Comparison of ENCODE assay signal across 20 cellular contexts in genomic region chr7:95688931-95689453, GRCh38.
DNase-seq lines count a peak whose midpoint lies in the region; ATAC-seq and TF ChIP-seq lines count a peak whose summit lies in the region.
"Had no signal": no experiment of that assay in that cellular context is flagged by ENCODE, and none has a peak within 500 bp of the region (broad histone marks: within the 10 kb centered on the region; RNA-seq: fewer than 3 reads in every experiment).

No MANE protein-coding gene starts in this region.

- no peak overlapping the region for H2AK5ac ChIP-seq in neuronal stem cell (ENCODE audit: low read depth, low read length)

- intact Hi-C loops in PC-3 (cut with micrococcal nuclease), result loop anchor here (2.0 to 5.0 kb wide), 2 partner anchors 1242 to 1400 kb away; no protein-coding TSS in a partner anchor

- POLR2A ChIA-PET in PC-3 (lab: Charles Lee; ENCODE audit: unreplicated experiment), result no interaction called here
- POLR2A ChIA-PET in naive thymus-derived CD8-positive, alpha-beta T cell (lab: Charles Lee), result no interaction called here

- H2BK5ac ChIP-seq in neuronal stem cell (ENCODE audit: low read length), result no peak overlapping the region

- no peak overlapping the region for H3K27ac ChIP-seq in GM23248
- no peak overlapping the region for H3K27ac ChIP-seq in PC-3 (ENCODE audit: low read length)
- H3K27ac ChIP-seq in neuronal stem cell (replicated peaks; ENCODE audit: low read length), result no peak overlapping the region
- H3K27ac ChIP-seq: neutrophil had no signal

- H2BK120ac ChIP-seq in neuronal stem cell (ENCODE audit: low read depth, low read length), result no peak overlapping the region

- H3F3A ChIP-seq in GM23248 (ENCODE audit: insufficient read depth) (no peaks in the 10 kb centered on the region), PC-3 (ENCODE audit: low read length, unreplicated experiment) (no peaks in the 10 kb centered on the region)

- H3K14ac ChIP-seq in neuronal stem cell (ENCODE audit: low read length), result no peak overlapping the region

- no peaks in the 10 kb centered on the region for H3K79me1 ChIP-seq in neuronal stem cell (ENCODE audit: low read depth, low read length)

- no peak overlapping the region for H3K4me3 Mint-ChIP-seq in naive thymus-derived CD8-positive, alpha-beta T cell
- H3K4me3 Mint-ChIP-seq: activated CD4-positive, alpha-beta T cell treated with anti-CD3 and anti-CD28 coated beads, Interleukin-2, amount 10 ng/mL, durations not matched to agents 24 days and 14 days; activated naive CD8-positive, alpha-beta T cell treated with anti-CD3 and anti-CD28 coated beads, Interleukin-2, amount 50 U/mL, for 24 hours; activated T-cell treated with anti-CD3 and anti-CD28 coated beads, Interleukin-2, amount 50 U/mL, for 24 hours; dendritic cell treated with granulocyte-macrophage colony-stimulating factor and Interleukin-4, amounts not matched to agents 40 ng/mL and 50 ng/mL, for 4 days; T-helper 2 cell treated with Interferon-gamma antibody and Interleukin-4, amounts not matched to agents 5 μg/mL and 100 μg/mL, for 36 hours had no signal

- no peaks in the 10 kb centered on the region for H3K9me2 ChIP-seq in GM23248 (ENCODE audit: insufficient read depth)
- H3K9me2 ChIP-seq in PC-3 (replicated peaks; ENCODE audit: low read length), result no peaks in the 10 kb centered on the region

- H3K4me1 Mint-ChIP-seq in naive thymus-derived CD8-positive, alpha-beta T cell, result peaks cover 0 to 5% (median 1%) of the 10 kb centered on the region in 4 donors
- H3K4me1 Mint-ChIP-seq: activated naive CD8-positive, alpha-beta T cell treated with anti-CD3 and anti-CD28 coated beads, Interleukin-2, amount 50 U/mL, for 24 hours had no signal

- no peak overlapping the region for H4K91ac ChIP-seq in neuronal stem cell (ENCODE audit: low read depth, low read length, poor library complexity)

- H3K9ac ChIP-seq in GM23248, result no peak overlapping the region
- no peak overlapping the region for H3K9ac ChIP-seq in PC-3 (ENCODE audit: low read length)
- no peak overlapping the region for H3K9ac ChIP-seq in neuronal stem cell (ENCODE audit: low read depth, low read length, poor library complexity)

- DNase-seq in GM23248 (peak; percentile 47), PC-3 (peak; percentile 52), dermis blood vessel endothelial cell (peak; percentile 32), neuronal stem cell (ENCODE audit: low spot score) (no peak), HK-2 (ENCODE audit: unreplicated experiment) (no peak)
- no peak for DNase-seq in naive thymus-derived CD8-positive, alpha-beta T cell
- DNase-seq in activated effector memory CD4-positive, alpha-beta T cell treated with anti-CD3 and anti-CD28 coated beads, Interleukin-2, amount 50 U/mL, for 16 hours, result no peak
- DNase-seq: activated CD4-positive, alpha-beta T cell treated with anti-CD3 and anti-CD28 coated beads, Interleukin-2, amount 10 ng/mL, durations not matched to agents 24 days and 14 days; activated naive CD8-positive, alpha-beta T cell treated with anti-CD3 and anti-CD28 coated beads, Interleukin-2, amount 50 U/mL, for 24 hours; activated T-cell treated with anti-CD3 and anti-CD28 coated beads, Interleukin-2, amount 50 U/mL, for 24 hours; BE2C; H7; KG1; NCI-H1694 treated with DMSO at 0.1 percent for 48 hours; NCI-H524; small intestine had no signal

- H4K8ac ChIP-seq in neuronal stem cell (ENCODE audit: low read depth, low read length), result no peak overlapping the region

- H3K4me1 ChIP-seq in GM23248 (ENCODE audit: insufficient read depth), result no peaks in the 10 kb centered on the region
- H3K4me1 ChIP-seq in PC-3 (ENCODE audit: insufficient read depth, low read length), result peaks cover 17% of the 10 kb centered on the region
- H3K4me1 ChIP-seq in neuronal stem cell (ENCODE audit: control insufficient read depth in 2 of 2, insufficient read depth in 1 of 2, low read depth in 1 of 2, low read length in 2 of 2), result peaks cover 3 to 11% of the 10 kb centered on the region in 2 donors

- H3K36me3 ChIP-seq in GM23248 (ENCODE audit: low read depth), result no peaks in the 10 kb centered on the region
- H3K36me3 ChIP-seq in PC-3 (ENCODE audit: low read depth, low read length), result no peaks in the 10 kb centered on the region
- H3K36me3 ChIP-seq in neuronal stem cell (replicated peaks in 1 of 2; ENCODE audit: control insufficient read depth in 2 of 2, insufficient read depth in 2 of 2, low read length in 2 of 2), result no peaks in the 10 kb centered on the region
- H3K36me3 ChIP-seq: BE2C, neutrophil had no signal

- H2AFZ ChIP-seq in GM23248, result no peak overlapping the region
- no peak overlapping the region for H2AFZ ChIP-seq in PC-3 (ENCODE audit: low read length)
- H2AFZ ChIP-seq in neuronal stem cell (ENCODE audit: low read length), result peak overlapping the region; percentile 74

- H3K36me3 Mint-ChIP-seq in naive thymus-derived CD8-positive, alpha-beta T cell, result no peaks in the 10 kb centered on the region

- H3K4me3 ChIP-seq in GM23248, result no peak overlapping the region
- H3K4me3 ChIP-seq in PC-3 (ENCODE audit: low read length), result no peak overlapping the region
- no peak overlapping the region for H3K4me3 ChIP-seq in neuronal stem cell (ENCODE audit: low read length in 2 of 2)

- no peak overlapping the region for H3K23ac ChIP-seq in neuronal stem cell (ENCODE audit: low read depth, low read length, poor library complexity)

- no peak overlapping the region for H3K4me2 ChIP-seq in GM23248 (ENCODE audit: unreplicated experiment)
- no peak overlapping the region for H3K4me2 ChIP-seq in PC-3 (ENCODE audit: low read length)
- H3K4me2 ChIP-seq in neuronal stem cell (ENCODE audit: insufficient read depth, low read length, poor library complexity, severe bottlenecking), result no peak overlapping the region

- no peak overlapping the region for H2BK12ac ChIP-seq in neuronal stem cell (ENCODE audit: low read length)

- TF ChIP-seq CTCF in PC-3 (conservative IDR thresholded peaks at IDR 0.05; ENCODE audit: low read depth, low read length), result no peak

- no peak overlapping the region for H3K18ac ChIP-seq in neuronal stem cell (ENCODE audit: low read length)

- H3K27me3 ChIP-seq in GM23248 (replicated peaks; ENCODE audit: insufficient read depth) (no peaks in the 10 kb centered on the region), PC-3 (ENCODE audit: low read length) (no peaks in the 10 kb centered on the region), neuronal stem cell (ENCODE audit: control insufficient read depth in 3 of 3, insufficient read depth in 3 of 3, low read depth in 1 of 3, low read length in 3 of 3) (no peaks in the 10 kb centered on the region)
- H3K27me3 ChIP-seq: neutrophil had no signal

- no peak overlapping the region for H3K4ac ChIP-seq in neuronal stem cell (ENCODE audit: low read length)

- 71 to 75% methylated on average over 7 of the region's 7 CpGs for WGBS in GM23248 (ENCODE audit: low coverage in 1 of 2, low lambda C conversion rate in 2 of 2, missing lambda C conversion rate in 2 of 2), 2 experiments
- 100% methylated on average over 1 of the region's 7 CpGs; no CpG with 5 or more reads in 1 of the 2 donors for WGBS in neuronal stem cell (ENCODE audit: extremely low coverage in 2 of 2, insufficient read length in 2 of 2, insufficient replicate concordance in 1 of 2), 2 donors

- H3K79me2 ChIP-seq in GM23248 (ENCODE audit: insufficient read depth) (no peaks in the 10 kb centered on the region), PC-3 (ENCODE audit: low read length) (no peaks in the 10 kb centered on the region)

- H3K9me3 ChIP-seq in GM23248 (ENCODE audit: low read depth) (no peaks in the 10 kb centered on the region), PC-3 (ENCODE audit: low read length) (no peaks in the 10 kb centered on the region), neuronal stem cell (replicated peaks in 1 of 2; ENCODE audit: control insufficient read depth in 2 of 2, insufficient read depth in 1 of 2, low read depth in 1 of 2, low read length in 2 of 2) (no peaks in the 10 kb centered on the region)
- H3K9me3 ChIP-seq: BE2C, neutrophil had no signal

- H2BK15ac ChIP-seq in neuronal stem cell (ENCODE audit: low read length), result no peak overlapping the region

- peak; percentile 39 for ATAC-seq in PC-3
- ATAC-seq in HG03045 (IDR thresholded peaks at IDR 0.05; ENCODE audit: unreplicated experiment), result no peak
- ATAC-seq in naive thymus-derived CD8-positive, alpha-beta T cell, result no peak
- ATAC-seq: activated naive CD8-positive, alpha-beta T cell treated with anti-CD3 and anti-CD28 coated beads, Interleukin-2, amount 50 U/mL, for 24 hours had no signal

- H4K20me1 ChIP-seq in GM23248 (ENCODE audit: insufficient read depth), result no peaks in the 10 kb centered on the region
- no peaks in the 10 kb centered on the region for H4K20me1 ChIP-seq in PC-3 (ENCODE audit: low read length)

- in situ Hi-C loops in GM23248 (cut with MboI), result no loop called here

- CTCF ChIA-PET in PC-3 (lab: Charles Lee), result interaction anchor here (0.5 to 3.0 kb wide), 5 partner anchors 80 to 181 kb away, joined by 3 to 51 read pairs (median 21); no protein-coding TSS in a partner anchor

- peaks cover 0 to 14% (median 7%) of the 10 kb centered on the region in 5 donors for H3K27me3 Mint-ChIP-seq in naive thymus-derived CD8-positive, alpha-beta T cell
- H3K27me3 Mint-ChIP-seq: activated CD4-positive, alpha-beta T cell treated with anti-CD3 and anti-CD28 coated beads, Interleukin-2, amount 10 ng/mL, durations not matched to agents 24 days and 14 days; activated naive CD8-positive, alpha-beta T cell treated with anti-CD3 and anti-CD28 coated beads, Interleukin-2, amount 50 U/mL, for 24 hours; activated T-cell treated with anti-CD3 and anti-CD28 coated beads, Interleukin-2, amount 50 U/mL, for 24 hours; dendritic cell treated with granulocyte-macrophage colony-stimulating factor and Interleukin-4, amounts not matched to agents 40 ng/mL and 50 ng/mL, for 4 days had no signal

- BruUV-seq in PC-3 (replicated peaks; lab: Mats Ljungman, UMichigan), result no TSS peak

- no peaks in the 10 kb centered on the region for H3K9me3 Mint-ChIP-seq in naive thymus-derived CD8-positive, alpha-beta T cell
- H3K9me3 Mint-ChIP-seq: activated CD4-positive, alpha-beta T cell treated with anti-CD3 and anti-CD28 coated beads, Interleukin-2, amount 10 ng/mL, durations not matched to agents 24 days and 14 days; activated naive CD8-positive, alpha-beta T cell treated with anti-CD3 and anti-CD28 coated beads, Interleukin-2, amount 50 U/mL, for 24 hours; activated T-cell treated with anti-CD3 and anti-CD28 coated beads, Interleukin-2, amount 50 U/mL, for 24 hours; dendritic cell treated with granulocyte-macrophage colony-stimulating factor and Interleukin-4, amounts not matched to agents 40 ng/mL and 50 ng/mL, for 4 days; T-helper 2 cell treated with Interferon-gamma antibody and Interleukin-4, amounts not matched to agents 5 μg/mL and 100 μg/mL, for 36 hours had no signal

- H3K27ac Mint-ChIP-seq in naive thymus-derived CD8-positive, alpha-beta T cell, result no peak overlapping the region
- H3K27ac Mint-ChIP-seq: activated CD4-positive, alpha-beta T cell treated with anti-CD3 and anti-CD28 coated beads, Interleukin-2, amount 10 ng/mL, durations not matched to agents 24 days and 14 days; activated naive CD8-positive, alpha-beta T cell treated with anti-CD3 and anti-CD28 coated beads, Interleukin-2, amount 50 U/mL, for 24 hours; activated T-cell treated with anti-CD3 and anti-CD28 coated beads, Interleukin-2, amount 50 U/mL, for 24 hours; dendritic cell treated with granulocyte-macrophage colony-stimulating factor and Interleukin-4, amounts not matched to agents 40 ng/mL and 50 ng/mL, for 4 days; T-helper 2 cell treated with Interferon-gamma antibody and Interleukin-4, amounts not matched to agents 5 μg/mL and 100 μg/mL, for 36 hours had no signal

Comparison
In these comparisons a context has a peak if more than half of its experiments do, and no peak if none do; other contexts are left out.
1. DNase-seq: peak in GM23248 (single experiment), PC-3 (single experiment) and dermis blood vessel endothelial cell (single experiment); none in neuronal stem cell (single experiment), HK-2 (single experiment), naive thymus-derived CD8-positive, alpha-beta T cell (0 of 10) and activated effector memory CD4-positive, alpha-beta T cell treated with anti-CD3 and anti-CD28 coated beads, Interleukin-2, amount 50 U/mL, for 16 hours (single experiment).